Comparison of ENCODE assay signal across 8 cellular contexts in the genomic region with DNA sequence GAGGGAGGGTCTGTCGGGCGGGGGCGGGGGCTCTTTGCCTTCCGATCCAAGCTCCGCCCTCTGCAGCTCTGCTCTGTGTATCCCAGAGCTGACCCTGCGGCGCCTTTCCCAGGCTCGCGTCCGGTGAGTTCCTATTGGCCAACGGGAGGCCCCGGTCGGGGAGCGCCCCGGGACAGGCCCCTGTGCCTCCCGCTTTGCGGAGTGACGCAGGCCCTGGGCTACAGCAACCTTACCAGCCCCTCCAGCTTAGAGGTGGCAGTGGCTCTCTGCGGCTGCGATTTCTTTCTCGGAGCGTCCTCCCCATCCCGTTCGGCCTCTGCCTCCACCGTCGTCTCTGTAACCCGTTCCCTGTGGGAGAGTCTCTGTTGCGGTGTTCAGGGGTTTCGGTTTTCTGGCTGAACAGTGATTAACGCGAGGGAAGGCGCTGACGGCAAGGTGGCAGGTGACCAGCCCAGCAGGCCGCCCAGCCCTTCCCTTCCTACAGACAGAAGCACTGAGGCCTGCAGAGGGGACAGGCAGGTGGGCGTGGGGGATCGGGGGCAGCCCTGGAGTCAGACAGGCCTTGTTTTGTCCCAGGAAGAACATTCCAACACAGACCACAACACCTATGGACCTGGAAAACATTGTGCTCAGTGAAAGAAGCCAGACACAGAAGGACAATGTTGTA. TPM values are rescaled to one million over a fixed set of nuclear protein-coding genes. Genes with fewer than 3 reads are reported as not detected.
DNase-seq lines count a peak whose midpoint lies in the region; FAIRE-seq and TF ChIP-seq lines count a peak whose summit lies in the region.

No MANE protein-coding gene starts in this region.

- H3K4me3 ChIP-seq in AG04450 (ENCODE audit: low read depth, low read length) = peak overlapping the region; percentile 62
- peak overlapping the region; percentile 48 to 60 (median 55) for H3K4me3 ChIP-seq in breast epithelium
- peak overlapping the region; percentile 81 to 83 for H3K4me3 ChIP-seq in kidney (ENCODE audit: low read length in 2 of 2)
- H3K4me3 ChIP-seq in small intestine (ENCODE audit: low read depth in 1 of 2, low read length in 2 of 2) = peak overlapping the region; percentile 35 to 36

- peak overlapping the region; percentile 68 to 83 for H3K9ac ChIP-seq in kidney (ENCODE audit: low read length in 2 of 2)

- peaks cover 0 to 6% of the 10 kb centered on the region in 2 donors for H3K4me1 ChIP-seq in breast epithelium
- peaks cover 0 to 4% of the 10 kb centered on the region in 2 donors for H3K4me1 ChIP-seq in kidney (ENCODE audit: control insufficient read depth in 1 of 2, insufficient read depth in 1 of 2, low read depth in 1 of 2, low read length in 2 of 2)
- no peaks in the 10 kb centered on the region for H3K4me1 ChIP-seq in small intestine (ENCODE audit: control insufficient read depth in 2 of 2, insufficient read depth in 1 of 2, low read depth in 1 of 2, low read length in 1 of 2)

- H3K27ac ChIP-seq in AG04450 (ENCODE audit: low read depth, low read length) = peak overlapping the region; percentile 65
- H3K27ac ChIP-seq in breast epithelium = peak overlapping the region; percentile 81 to 86
- H3K27ac ChIP-seq in kidney (ENCODE audit: low read depth in 2 of 2, low read length in 2 of 2) = peak overlapping the region; percentile 65 to 92
- H3K27ac ChIP-seq in small intestine (ENCODE audit: low read depth in 1 of 2, low read length in 1 of 2) = peak overlapping the region in 1 of 2 donors; percentile 46

- peak; percentile 7 for TF ChIP-seq POLR2A in breast epithelium (IDR thresholded peaks at IDR 0.05)

- DNase-seq in AG04450 (ENCODE audit: low read depth, low spot score) (no peak), HuH-7.5 (ENCODE audit: low spot score) (peak; percentile 93), breast epithelium (ENCODE audit: low spot score in 2 of 2) (peak; percentile 61 to 74), kidney (peak; percentile 94), small intestine (peak; percentile 78), COR-L47 (lab: John Stamatoyannopoulos, UW) (no peak), AML-193 (lab: John Stamatoyannopoulos, UW) (no peak), NCI-H345 (lab: John Stamatoyannopoulos, UW) (no peak)

- CTCF ChIA-PET in AG04450 (lab: Charles Lee) = interaction anchor here (0.6 to 6.3 kb wide), 5 partner anchors 10 to 194 kb away, joined by 5 to 63 read pairs (median 6); no protein-coding TSS in a partner anchor

- H3K36me3 ChIP-seq in breast epithelium = no peaks in the 10 kb centered on the region
- H3K36me3 ChIP-seq in kidney (ENCODE audit: control insufficient read depth in 1 of 2, insufficient read depth in 2 of 2, low read length in 2 of 2) = no peaks in the 10 kb centered on the region
- no peaks in the 10 kb centered on the region for H3K36me3 ChIP-seq in small intestine (ENCODE audit: control insufficient read depth in 2 of 2, insufficient read depth in 2 of 2, low read length in 2 of 2)

- no peaks in the 10 kb centered on the region for H3K27me3 ChIP-seq in AG04450 (ENCODE audit: control insufficient read depth, insufficient read depth, low read length)
- H3K27me3 ChIP-seq in breast epithelium = no peaks in the 10 kb centered on the region
- no peaks in the 10 kb centered on the region for H3K27me3 ChIP-seq in small intestine (ENCODE audit: control insufficient read depth in 2 of 2, insufficient read depth in 2 of 2, low read length in 2 of 2)

- POLR2A ChIA-PET in AG04450 (lab: Yijun Ruan, JAX) = interaction anchor here (0.6 to 1.2 kb wide), 4 partner anchors 8 to 52 kb away, joined by 3 to 9 read pairs (median 4); a partner anchor contains a TSS

- H3K9me3 ChIP-seq in AG04450 (ENCODE audit: control insufficient read depth, insufficient read depth, low read length) = no peaks in the 10 kb centered on the region
- H3K9me3 ChIP-seq in breast epithelium = no peaks in the 10 kb centered on the region
- H3K9me3 ChIP-seq in kidney (ENCODE audit: control insufficient read depth in 1 of 2, low read length in 2 of 2) = no peaks in the 10 kb centered on the region
- H3K9me3 ChIP-seq in small intestine (ENCODE audit: control insufficient read depth, low read depth) = no peaks in the 10 kb centered on the region

- TF ChIP-seq CTCF in AG04450 (IDR thresholded peaks at IDR 0.05; ENCODE audit: low read depth, low read length) (no peak), breast epithelium (IDR thresholded peaks at IDR 0.05) (no peak), kidney (IDR thresholded peaks at IDR 0.05; ENCODE audit: borderline replicate concordance, extremely low read depth, insufficient read depth) (no peak)

- WGBS in small intestine, 3 donors = 5 to 9% (median 7%) methylated on average over 36 of the region's 36 CpGs

- intact Hi-C loops in breast epithelium (cut with DNase I; ENCODE audit: low total_unique reads) (no loop called here), kidney (cut with DNase I) (no loop called here)

- no peak for FAIRE-seq in kidney (lab: Jason Lieb, UNC)
- no peak for FAIRE-seq in small intestine (lab: Jason Lieb, UNC)

RNA-seq across cellular contexts. Expression of a gene that starts 18.1 kb away (rescaled TPM):
- 19.1 and 23.6 TPM in 2 replicates for polyA plus RNA-seq in AG04450 (2011; rRNA removed)
- 10.8 and 13.6 TPM in 2 replicates for polyA minus RNA-seq in AG04450 (2011; rRNA and poly(A)+ RNA removed)
- total RNA-seq in breast epithelium = 100 to 1,000 TPM; 137 to 177 (median 149) TPM
- total RNA-seq in kidney = 81.4 TPM
- polyA plus RNA-seq in kidney (ENCODE audit: insufficient read depth, low read depth, low replicate concordance) = 33.6 TPM
- polyA plus RNA-seq in small intestine = 10 to 100 TPM in 2 of 3 donors, 1 to 10 TPM in 1; 7.6 to 21.1 (median 19.7) TPM

RNA-seq across cellular contexts. Expression of a gene that starts 19.0 kb away (rescaled TPM):
- polyA plus RNA-seq in AG04450 (2011; rRNA removed) = 24.7 and 34.1 TPM in 2 replicates
- polyA minus RNA-seq in AG04450 (2011; rRNA and poly(A)+ RNA removed) = 59.3 and 77.2 TPM in 2 replicates
- 10 to 100 TPM; 12.9 to 29.4 (median 18.0) TPM for total RNA-seq in breast epithelium
- total RNA-seq in kidney = 16.3 TPM
- polyA plus RNA-seq in kidney (ENCODE audit: insufficient read depth, low read depth, low replicate concordance) = 18.3 TPM
- polyA plus RNA-seq in small intestine = 10 to 100 TPM; 16.8 to 33.5 (median 20.8) TPM

RNA-seq across cellular contexts. Expression of a gene that starts 59.5 kb away (rescaled TPM):
- 148 and 171 TPM in 2 replicates for polyA plus RNA-seq in AG04450 (2011; rRNA removed)
- polyA minus RNA-seq in AG04450 (2011; rRNA and poly(A)+ RNA removed) = 87.4 and 99.3 TPM in 2 replicates
- total RNA-seq in breast epithelium = 10 to 100 TPM; 63.8 to 81.6 (median 79.9) TPM
- 99.1 TPM for total RNA-seq in kidney
- 105 TPM for polyA plus RNA-seq in kidney (ENCODE audit: insufficient read depth, low read depth, low replicate concordance)
- 10 to 100 TPM; 72.7 to 83.4 (median 77.3) TPM for polyA plus RNA-seq in small intestine

Comparison
In these comparisons a context has a peak if more than half of its experiments do, and no peak if none do; other contexts are left out.
1. DNase-seq: peak in HuH-7.5 (single experiment), breast epithelium (2 of 2), kidney (single experiment) and small intestine (single experiment); none in AG04450 (single experiment), COR-L47 (single experiment), AML-193 (0 of 2) and NCI-H345 (single experiment).
2. Peak in every context shown above with its lines, with median percentiles within 50 percentile points of each other: H3K4me3 ChIP-seq.